In the genomic region with DNA sequence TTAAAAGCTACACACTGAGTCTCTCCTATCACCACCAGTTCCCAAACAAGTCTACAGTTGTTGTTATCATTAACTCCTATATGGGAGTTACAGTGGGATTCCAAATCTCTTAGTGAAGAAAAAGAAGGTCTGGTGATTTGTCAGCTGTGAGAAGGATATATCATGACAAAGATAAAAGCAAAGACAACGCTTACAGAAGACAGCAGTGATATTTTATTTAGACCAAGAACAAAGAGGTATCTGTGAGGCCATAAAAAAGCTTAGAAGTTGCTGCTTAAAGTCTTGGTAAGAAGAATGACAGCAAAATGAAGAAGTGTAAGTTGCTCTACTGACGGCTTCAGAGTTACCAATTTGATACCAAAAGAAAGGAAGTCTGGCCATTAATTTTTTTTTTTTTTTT, we compare ENCODE assay signal across 18 cellular contexts. TPM values are rescaled to one million over a fixed set of nuclear protein-coding genes. Genes with fewer than 3 reads are reported as not detected.
A peak's percentile ranks its signal among the peaks of the same experiment; 100 is the strongest.
DNase-seq lines count a peak whose midpoint lies in the region; ATAC-seq, FAIRE-seq and TF ChIP-seq lines count a peak whose summit lies in the region.
"Had no signal": no experiment of that assay in that cellular context is flagged by ENCODE, and none has a peak within 500 bp of the region (broad histone marks: within the 10 kb centered on the region; RNA-seq: fewer than 3 reads in every experiment).

No MANE protein-coding gene starts in this region.

- in situ Hi-C loops in Panc1 (cut with HindIII; ENCODE audit: low pct_unique_long_range_greater_than_20kb, low sequenced_read_pairs), result no loop called here

- H3K27me3 ChIP-seq in Panc1 (ENCODE audit: control insufficient read depth, insufficient read depth, low read length), result no peaks in the 10 kb centered on the region
- no peaks in the 10 kb centered on the region for H3K27me3 ChIP-seq in prostate gland (replicated peaks; ENCODE audit: insufficient read depth)
- H3K27me3 ChIP-seq: SJSA1 had no signal

- CTCF ChIA-PET in Panc1 (lab: Charles Lee), result interaction anchor here (0.7 kb wide), 1 partner anchor 87 kb away, joined by 8 read pairs; no protein-coding TSS in a partner anchor

- H3K9me3 Mint-ChIP-seq in activated naive CD4-positive, alpha-beta T cell treated with anti-CD3 and anti-CD28 coated beads, Interleukin-2, amount 50 U/mL, for 72 hours, result no peaks in the 10 kb centered on the region

- ATAC-seq in Panc1, result no peak
- no peak for ATAC-seq in activated naive CD4-positive, alpha-beta T cell treated with anti-CD3 and anti-CD28 coated beads, Interleukin-2, amount 50 U/mL, for 72 hours

- TF ChIP-seq CTCF in Panc1 (IDR thresholded peaks at IDR 0.05) (no peak), prostate gland (IDR thresholded peaks at IDR 0.05) (no peak)

- no peak overlapping the region for H3K27ac ChIP-seq in Panc1 (ENCODE audit: low read length)
- H3K27ac ChIP-seq in prostate gland, result peak overlapping the region; percentile 49 to 52
- H3K27ac ChIP-seq: PC-9, SJSA1 had no signal

- H3K4me1 ChIP-seq in Panc1 (ENCODE audit: control insufficient read depth, insufficient read depth, low read length) (no peaks in the 10 kb centered on the region), prostate gland (replicated peaks) (peaks cover 10% of the 10 kb centered on the region)
- H3K4me1 ChIP-seq: HAP-1, SJSA1 had no signal

- POLR2A ChIA-PET in Panc1 (lab: Charles Lee), result no interaction called here

- TSS peak; percentile 7 for BruUV-seq in Panc1 (replicated peaks; lab: Mats Ljungman, UMichigan)

- 50% methylated on average over 2 of the region's 2 CpGs for WGBS in prostate gland

- intact Hi-C loops in Panc1 (cut with micrococcal nuclease; ENCODE audit: unreplicated experiment) (no loop called here), prostate gland (cut with DNase I) (no loop called here)

- no peak for DNase-seq in GM12891 (ENCODE audit: insufficient read length, low spot score)
- DNase-seq in Panc1 (ENCODE audit: low read depth, low spot score), result no peak
- peak; percentile 79 for DNase-seq in foreskin melanocyte
- DNase-seq in prostate gland (ENCODE audit: low spot score), result no peak
- DNase-seq in NCI-H526 treated with DMSO at 0.1 percent for 48 hours (lab: John Stamatoyannopoulos, UW), result no peak
- no peak for DNase-seq in NCI-H1694 (lab: John Stamatoyannopoulos, UW)
- DNase-seq in activated naive CD4-positive, alpha-beta T cell treated with anti-CD3 and anti-CD28 coated beads, Interleukin-2, amount 50 U/mL, for 72 hours (ENCODE audit: low spot score in 2 of 2), result no peak
- DNase-seq: CD4-positive, alpha-beta T cell; DMS79; KG1; NCI-H2029; NCI-H2171; NCI-H446 treated with DMSO at 0.1 percent for 48 hours; NCI-H748 treated with DMSO at 0.1 percent for 48 hours; PC-9; SW 1271 had no signal

- peaks cover 0 to 16% of the 10 kb centered on the region in 2 donors for H3K36me3 Mint-ChIP-seq in activated naive CD4-positive, alpha-beta T cell treated with anti-CD3 and anti-CD28 coated beads, Interleukin-2, amount 50 U/mL, for 72 hours

- no peak overlapping the region for H3K27ac Mint-ChIP-seq in activated naive CD4-positive, alpha-beta T cell treated with anti-CD3 and anti-CD28 coated beads, Interleukin-2, amount 50 U/mL, for 72 hours
- H3K27ac Mint-ChIP-seq: CD4-positive, alpha-beta T cell had no signal

- no peak overlapping the region for H3K4me3 ChIP-seq in Panc1 (ENCODE audit: low read depth in 2 of 2, low read length in 2 of 2)
- no peak overlapping the region for H3K4me3 ChIP-seq in prostate gland
- H3K4me3 ChIP-seq: HAP-1, PC-9, SJSA1 had no signal

- H3K36me3 ChIP-seq in Panc1 (ENCODE audit: control insufficient read depth, insufficient read depth, low read length) (no peaks in the 10 kb centered on the region), prostate gland (no peaks in the 10 kb centered on the region)
- H3K36me3 ChIP-seq: HAP-1, SJSA1 had no signal

- no peak for TF ChIP-seq POLR2A in GM12891 (IDR thresholded peaks at IDR 0.05; ENCODE audit: low read depth, low read length)
- no peak for TF ChIP-seq POLR2A in prostate gland (IDR thresholded peaks at IDR 0.05)

- FAIRE-seq in GM12891 (lab: Jason Lieb, UNC), result no peak

- H3K9me3 ChIP-seq in Panc1 (ENCODE audit: control insufficient read depth, insufficient read depth, low read depth, low read length) (peaks cover 3% of the 10 kb centered on the region; the same call in 1 of the 2 replicates), prostate gland (no peaks in the 10 kb centered on the region)
- H3K9me3 ChIP-seq: SJSA1 had no signal

TF ChIP-seq in GM12891, 5 proteins besides CTCF, POLR2A, EP300 and RAD21:
- TF ChIP-seq PAX5 (IDR thresholded peaks at IDR 0.05; ENCODE audit: insufficient read depth, low read length, severe bottlenecking) (no peak), SPI1 (IDR thresholded peaks at IDR 0.05; ENCODE audit: low read depth, low read length) (peak; percentile 10; the same call in 1 of the 2 replicates)

RNA-seq across cellular contexts. Expression of gene CHD6, which starts 47.2 kb away (rescaled TPM):
- 6.8 TPM for polyA plus RNA-seq in GM12891 (2012; ENCODE audit: low read depth, missing spikeins)
- total RNA-seq in Panc1 (2021; ENCODE audit: unreplicated experiment) (21.3 TPM), prostate gland (10 to 100 TPM; 40.9 to 72.0 TPM)
- polyA plus RNA-seq in Panc1 (2012; ENCODE audit: insufficient read length), result 8.4 TPM
- total RNA-seq in activated naive CD4-positive, alpha-beta T cell treated with anti-CD3 and anti-CD28 coated beads, Interleukin-2, amount 50 U/mL, for 72 hours, result 10 to 100 TPM; 19.6 to 28.0 TPM
